ENCODE assay signal across 10 cellular contexts in genomic region chr1:157139125-157139524, GRCh38. TPM values are rescaled to one million over a fixed set of nuclear protein-coding genes. Genes with fewer than 3 reads are reported as not detected.
DNase-seq lines count a peak whose midpoint lies in the region; ATAC-seq and TF ChIP-seq lines count a peak whose summit lies in the region.
"Had no signal": no experiment of that assay in that cellular context is flagged by ENCODE, and none has a peak within 500 bp of the region (broad histone marks: within the 10 kb centered on the region; RNA-seq: fewer than 3 reads in every experiment).

No MANE protein-coding gene starts in this region.

- H3K4me3 ChIP-seq in left lung (peak overlapping the region; percentile 94 to 97), thymus (ENCODE audit: low read length) (peak overlapping the region; percentile 93)

- no peak for TF ChIP-seq CTCF in left lung (IDR thresholded peaks at IDR 0.05)

- intact Hi-C loops in left lung (cut with DNase I): no loop called here

- no peaks in the 10 kb centered on the region for H3K27me3 Mint-ChIP-seq in activated T-cell treated with anti-CD3 and anti-CD28 coated beads, Interleukin-2, amount 50 U/mL, for 24 hours

- 41% methylated on average over 7 of the region's 7 CpGs for WGBS in thymus

- peak overlapping the region; percentile 95 for H3K4me3 Mint-ChIP-seq in activated T-cell treated with anti-CD3 and anti-CD28 coated beads, Interleukin-2, amount 50 U/mL, for 24 hours

- in situ Hi-C loops in KBM-7 (cut with MboI; ENCODE audit: low pct_unique_long_range_greater_than_20kb, low sequenced_read_pairs): no loop called here

- H3K36me3 ChIP-seq in left lung (peaks cover 0 to 21% of the 10 kb centered on the region in 2 donors), thymus (ENCODE audit: control insufficient read depth, insufficient read depth) (peaks cover 15% of the 10 kb centered on the region)

- no peak for DNase-seq in activated T-cell treated with anti-CD3 and anti-CD28 coated beads, Interleukin-2, amount 50 U/mL, for 24 hours
- no peak for DNase-seq in activated T-cell treated with anti-CD3 and anti-CD28 coated beads for 4 hours
- DNase-seq in left lung: no peak
- no peak for DNase-seq in NCI-H2227 treated with DMSO at 0.1 percent for 48 hours (lab: John Stamatoyannopoulos, UW)
- DNase-seq in A172 (ENCODE audit: low spot score): no peak
- no peak for DNase-seq in KBM-7

- H3K27me3 ChIP-seq in left lung: no peaks in the 10 kb centered on the region
- H3K27me3 ChIP-seq in thymus (ENCODE audit: control insufficient read depth, insufficient read depth): peaks cover 7% of the 10 kb centered on the region

- H3K4me1 ChIP-seq in left lung: peaks cover 14 to 36% of the 10 kb centered on the region in 2 donors
- peaks cover 15% of the 10 kb centered on the region for H3K4me1 ChIP-seq in thymus (ENCODE audit: control insufficient read depth, insufficient read depth, low read length)

- H3K27ac ChIP-seq in angular gyrus (ENCODE audit: low read depth, low read length) (peak overlapping the region; percentile 89), left lung (peak overlapping the region; percentile 94 to 98), thymus (ENCODE audit: low read depth) (peak overlapping the region; percentile 84)

- peak overlapping the region; percentile 93 for H3K27ac Mint-ChIP-seq in activated T-cell treated with anti-CD3 and anti-CD28 coated beads, Interleukin-2, amount 50 U/mL, for 24 hours

- H3K9me3 ChIP-seq in left lung (no peaks in the 10 kb centered on the region), thymus (ENCODE audit: control insufficient read depth) (no peaks in the 10 kb centered on the region)

- H3K36me3 Mint-ChIP-seq in activated T-cell treated with anti-CD3 and anti-CD28 coated beads, Interleukin-2, amount 50 U/mL, for 24 hours (ENCODE audit: low read depth): peaks cover 33% of the 10 kb centered on the region

- no peak for ATAC-seq in left lung

- no peaks in the 10 kb centered on the region for H3K9me3 Mint-ChIP-seq in activated T-cell treated with anti-CD3 and anti-CD28 coated beads, Interleukin-2, amount 50 U/mL, for 24 hours

- peaks cover 68% of the 10 kb centered on the region for H3K4me1 Mint-ChIP-seq in activated T-cell treated with anti-CD3 and anti-CD28 coated beads, Interleukin-2, amount 50 U/mL, for 24 hours (ENCODE audit: low read depth)

RNA-seq across cellular contexts. Expression of gene ETV3, which starts 0.9 kb away (rescaled TPM):
- 10 to 100 TPM; 23.3 to 26.3 TPM for total RNA-seq in left lung
- polyA plus RNA-seq in thymus: 14.3 TPM
- 6.7 and 7.6 TPM in 2 replicates for total RNA-seq in A172 (2014; rRNA removed; shearing (Covaris generic))

RNA-seq across cellular contexts. Expression of gene ETV3L, which starts 39.5 kb away (rescaled TPM):
- not detected for total RNA-seq in left lung
- polyA plus RNA-seq in thymus: 1.0 TPM
- total RNA-seq in A172 (2014; rRNA removed; shearing (Covaris generic)): not detected in 2 replicates
- total RNA-seq: Daoy, HT1080 had no signal
